Comparison of ENCODE assay signal across 8 cellular contexts in genomic region chr13:27170521-27171243, GRCh38. TPM values are rescaled to one million over a fixed set of nuclear protein-coding genes. Genes with fewer than 3 reads are reported as not detected.
DNase-seq lines count a peak whose midpoint lies in the region; ATAC-seq and TF ChIP-seq lines count a peak whose summit lies in the region.

No MANE protein-coding gene starts in this region.

- H3K27ac ChIP-seq in epithelial cell of prostate = peak overlapping the region; percentile 86
- H3K27ac ChIP-seq in muscle layer of duodenum (ENCODE audit: low read length) = peak overlapping the region; percentile 97

- no peaks in the 10 kb centered on the region for H3K27me3 ChIP-seq in Caco-2 (replicated peaks; ENCODE audit: control insufficient read depth, insufficient read depth, low read length)
- H3K27me3 ChIP-seq in muscle layer of duodenum (ENCODE audit: low read depth, low read length) = no peaks in the 10 kb centered on the region

- peaks cover 27% of the 10 kb centered on the region for H3K4me1 Mint-ChIP-seq in Caco-2 (ENCODE audit: low read depth, unreplicated experiment)
- H3K4me1 Mint-ChIP-seq in stimulated activated naive CD8-positive, alpha-beta T cell treated with anti-CD3 and anti-CD28 coated beads, Interleukin-15, Interleukin-2, amounts not matched to agents 100 ng/mL and 50 ng/mL, for 24 hours (ENCODE audit: low read depth) = peaks cover 69% of the 10 kb centered on the region

- POLR2A ChIA-PET in Caco-2 (lab: Charles Lee) = no interaction called here

- no peak for TF ChIP-seq CTCF in Caco-2 (IDR thresholded peaks at IDR 0.05; ENCODE audit: insufficient read depth in 1 of 2, low read depth in 1 of 2, low read length in 1 of 2, severe bottlenecking in 1 of 2, unreplicated experiment in 1 of 2)

- H3K36me3 ChIP-seq in Caco-2 (ENCODE audit: control insufficient read depth, insufficient read depth, low read length) = no peaks in the 10 kb centered on the region
- no peaks in the 10 kb centered on the region for H3K36me3 ChIP-seq in muscle layer of duodenum (ENCODE audit: control insufficient read depth in 1 of 2, insufficient read depth in 2 of 2, low read length in 2 of 2)

- H3K9me3 Mint-ChIP-seq in Caco-2 (ENCODE audit: unreplicated experiment) = no peaks in the 10 kb centered on the region
- H3K9me3 Mint-ChIP-seq in stimulated activated naive CD8-positive, alpha-beta T cell treated with anti-CD3 and anti-CD28 coated beads, Interleukin-15, Interleukin-2, amounts not matched to agents 100 ng/mL and 50 ng/mL, for 24 hours = no peaks in the 10 kb centered on the region

- H3K4me3 ChIP-seq in Caco-2 (ENCODE audit: low read depth, low read length) = peak overlapping the region; percentile 85
- peak overlapping the region; percentile 74 to 96 for H3K4me3 ChIP-seq in muscle layer of duodenum (ENCODE audit: low read depth in 1 of 2, low read length in 2 of 2)

- ATAC-seq in HG02588 (IDR thresholded peaks at IDR 0.05; ENCODE audit: unreplicated experiment) = peak; percentile 7
- no peak for ATAC-seq in HG03097 (IDR thresholded peaks at IDR 0.05; ENCODE audit: low FRiP score, unreplicated experiment)

- peaks cover 19% of the 10 kb centered on the region for H3K4me1 ChIP-seq in Caco-2
- peaks cover 22 to 25% of the 10 kb centered on the region in 2 donors for H3K4me1 ChIP-seq in muscle layer of duodenum (ENCODE audit: control insufficient read depth in 1 of 2, insufficient read depth in 2 of 2, low read length in 2 of 2)

- BruUV-seq in Caco-2 (replicated peaks; lab: Mats Ljungman, UMichigan) = no TSS peak

- no peaks in the 10 kb centered on the region for H3K36me3 Mint-ChIP-seq in Caco-2 (ENCODE audit: insufficient read depth, unreplicated experiment)
- peaks cover 4% of the 10 kb centered on the region for H3K36me3 Mint-ChIP-seq in stimulated activated naive CD8-positive, alpha-beta T cell treated with anti-CD3 and anti-CD28 coated beads, Interleukin-15, Interleukin-2, amounts not matched to agents 100 ng/mL and 50 ng/mL, for 24 hours (ENCODE audit: low read depth)

- H3K4me3 Mint-ChIP-seq in Caco-2 (ENCODE audit: unreplicated experiment) = peak overlapping the region; percentile 95
- H3K4me3 Mint-ChIP-seq in stimulated activated naive CD8-positive, alpha-beta T cell treated with anti-CD3 and anti-CD28 coated beads, Interleukin-15, Interleukin-2, amounts not matched to agents 100 ng/mL and 50 ng/mL, for 24 hours = peak overlapping the region; percentile 90

- peak; percentile 40 to 59 for DNase-seq in Caco-2
- DNase-seq in NCI-H526 (lab: John Stamatoyannopoulos, UW) = peak; percentile 52 to 81
- peak; percentile 74 for DNase-seq in activated CD8-positive, alpha-beta memory T cell treated with anti-CD3 and anti-CD28 coated beads, Interleukin-2, amount 50 U/mL, for 48 hours
- DNase-seq in epithelial cell of prostate (ENCODE audit: low read depth, low spot score) = no peak

- no peaks in the 10 kb centered on the region for H3K27me3 Mint-ChIP-seq in Caco-2 (ENCODE audit: insufficient read depth, unreplicated experiment)
- no peaks in the 10 kb centered on the region for H3K27me3 Mint-ChIP-seq in stimulated activated naive CD8-positive, alpha-beta T cell treated with anti-CD3 and anti-CD28 coated beads, Interleukin-15, Interleukin-2, amounts not matched to agents 100 ng/mL and 50 ng/mL, for 24 hours

- intact Hi-C loops in Caco-2 (cut with micrococcal nuclease; ENCODE audit: unreplicated experiment) = loop anchor here (2.0 to 5.0 kb wide), 4 partner anchors 82 to 223 kb away; partner anchors contain the start of genes RASL11A and RPL21

- H3K9me3 ChIP-seq in Caco-2 = no peaks in the 10 kb centered on the region
- no peaks in the 10 kb centered on the region for H3K9me3 ChIP-seq in muscle layer of duodenum (ENCODE audit: control insufficient read depth in 1 of 2, low read length in 2 of 2)

- H3K27ac Mint-ChIP-seq in Caco-2 (ENCODE audit: unreplicated experiment) = peak overlapping the region; percentile 94
- peak overlapping the region; percentile 96 for H3K27ac Mint-ChIP-seq in stimulated activated naive CD8-positive, alpha-beta T cell treated with anti-CD3 and anti-CD28 coated beads, Interleukin-15, Interleukin-2, amounts not matched to agents 100 ng/mL and 50 ng/mL, for 24 hours

- CTCF ChIA-PET in Caco-2 (lab: Charles Lee) = interaction anchor here (0.8 to 1.1 kb wide), 2 partner anchors 100 to 185 kb away, joined by 3 to 4 read pairs; partner anchors contain the start of gene RASL11A

RNA-seq across cellular contexts. Expression of gene USP12, which starts 0.9 kb away (rescaled TPM):
- 36.2 and 36.5 TPM in 2 replicates for total RNA-seq in Caco-2 (2022)
